In genomic region chrX:12396584-12396983, GRCh38 we compare ENCODE assay signal across 31 cellular contexts.
"Had no signal": no experiment of that assay in that cellular context is flagged by ENCODE, and none has a peak within 500 bp of the region (broad histone marks: within the 10 kb centered on the region; RNA-seq: fewer than 3 reads in every experiment).

No MANE protein-coding gene starts in this region.

- H3K4me3 Mint-ChIP-seq: natural killer cell; nephron; neural progenitor cell; stimulated activated memory B cell treated with anti-CD40 and anti-IgM and Interleukin-4, amounts not matched to agents 10 μg/mL and 1 μg/mL and 100 μg/mL, for 72 hours; stimulated activated naive CD8-positive, alpha-beta T cell treated with anti-CD3 and anti-CD28 coated beads, Interleukin-15, amount 100 ng/mL, for 72 hours; type B pancreatic cell had no signal

- H3K27ac Mint-ChIP-seq: natural killer cell; nephron; neural progenitor cell; progenitor cell of endocrine pancreas; stimulated activated memory B cell treated with anti-CD40 and anti-IgM and Interleukin-4, amounts not matched to agents 10 μg/mL and 1 μg/mL and 100 μg/mL, for 72 hours; stimulated activated naive CD8-positive, alpha-beta T cell treated with anti-CD3 and anti-CD28 coated beads, Interleukin-15, amount 100 ng/mL, for 72 hours; type B pancreatic cell had no signal

- H3K79me2 ChIP-seq: parathyroid adenoma had no signal

- H3K4me2 ChIP-seq: neural progenitor cell, smooth muscle cell had no signal

- H3K9ac ChIP-seq: neural progenitor cell, parathyroid adenoma had no signal

- H3K9me3 ChIP-seq: ovary, psoas muscle, spleen, suprapubic skin, testis, tibial artery, transverse colon, upper lobe of right lung, uterus had no signal

- H3K9me3 Mint-ChIP-seq: natural killer cell; neural progenitor cell; stimulated activated memory B cell treated with anti-CD40 and anti-IgM and Interleukin-4, amounts not matched to agents 10 μg/mL and 1 μg/mL and 100 μg/mL, for 72 hours; stimulated activated naive CD8-positive, alpha-beta T cell treated with anti-CD3 and anti-CD28 coated beads, Interleukin-15, amount 100 ng/mL, for 72 hours; type B pancreatic cell had no signal

- H3K27me3 ChIP-seq: neural progenitor cell, ovary, suprapubic skin, testis, tibial artery, transverse colon, upper lobe of right lung, uterus had no signal

- H3K36me3 Mint-ChIP-seq: natural killer cell; neural progenitor cell; stimulated activated memory B cell treated with anti-CD40 and anti-IgM and Interleukin-4, amounts not matched to agents 10 μg/mL and 1 μg/mL and 100 μg/mL, for 72 hours; type B pancreatic cell had no signal

- H3K4me1 ChIP-seq: neural progenitor cell, parathyroid adenoma, psoas muscle, spleen, suprapubic skin, testis, tibial artery, transverse colon, upper lobe of right lung, uterus had no signal

- H2AFZ ChIP-seq: neural progenitor cell, parathyroid adenoma had no signal

- H3K36me3 ChIP-seq: neural progenitor cell, ovary, spleen, suprapubic skin, tibial artery, transverse colon, upper lobe of right lung, uterus had no signal

- ATAC-seq: natural killer cell; psoas muscle; right cardiac atrium; sciatic nerve; stimulated activated memory B cell treated with anti-CD40 and anti-IgM and Interleukin-4, amounts not matched to agents 10 μg/mL and 1 μg/mL and 100 μg/mL, for 72 hours; stimulated activated naive CD8-positive, alpha-beta T cell treated with anti-CD3 and anti-CD28 coated beads, Interleukin-15, amount 100 ng/mL, for 72 hours; stimulated activated naive CD8-positive, alpha-beta T cell treated with anti-CD3 and anti-CD28 coated beads, Interleukin-15, Interleukin-2, amounts not matched to agents 100 U/mL and 50 U/mL, for 24 hours; upper lobe of right lung had no signal

- H3K4me1 Mint-ChIP-seq: natural killer cell; nephron; neural progenitor cell; stimulated activated memory B cell treated with anti-CD40 and anti-IgM and Interleukin-4, amounts not matched to agents 10 μg/mL and 1 μg/mL and 100 μg/mL, for 72 hours; stimulated activated naive CD8-positive, alpha-beta T cell treated with anti-CD3 and anti-CD28 coated beads, Interleukin-15, amount 100 ng/mL, for 72 hours had no signal

- H3K27ac ChIP-seq: neural progenitor cell, ovary, parathyroid adenoma, psoas muscle, skin epidermis, spleen, suprapubic skin, testis, tibial artery, transverse colon, upper lobe of right lung, uterus had no signal

- H3K4me3 ChIP-seq: neural progenitor cell, ovary, psoas muscle, skin epidermis, smooth muscle cell, spleen, suprapubic skin, testis, tibial artery, transverse colon, upper lobe of right lung, uterus had no signal

- H3K27me3 Mint-ChIP-seq: progenitor cell of endocrine pancreas; stimulated activated memory B cell treated with anti-CD40 and anti-IgM and Interleukin-4, amounts not matched to agents 10 μg/mL and 1 μg/mL and 100 μg/mL, for 72 hours; stimulated activated naive CD8-positive, alpha-beta T cell treated with anti-CD3 and anti-CD28 coated beads, Interleukin-15, amount 100 ng/mL, for 72 hours; type B pancreatic cell had no signal

- DNase-seq: natural killer cell; occipital lobe; ovary; posterior cingulate gyrus; psoas muscle; right cardiac atrium; spleen; stimulated activated CD4-positive, alpha-beta T cell treated with anti-CD3 and anti-CD28 coated beads, Interleukin-12 subunit alpha, Interleukin-12 subunit beta, amount 100 ng/mL, for 4 hours; stimulated activated CD4-positive, alpha-beta T cell treated with anti-CD3 and anti-CD28 coated beads, Interleukin-1b, Interleukin-23, amount 100 ng/mL, for 48 hours; stimulated activated CD4-positive, alpha-beta T cell treated with anti-CD3 and anti-CD28 coated beads, Interleukin-4, amount 100 ng/mL, for 1 hour; stimulated activated CD4-positive, alpha-beta T cell treated with anti-CD3 and anti-CD28 coated beads, Interleukin-4, amount 100 ng/mL, for 4 hours; stimulated activated CD8-positive, alpha-beta memory T cell treated with anti-CD3 and anti-CD28 coated beads, Interleukin-4, amount 100 ng/mL, for 48 hours; stimulated activated naive CD4-positive, alpha-beta T cell; stimulated activated naive CD8-positive, alpha-beta T cell treated with anti-CD3 and anti-CD28 coated beads, Interleukin-15, amount 100 ng/mL, for 72 hours; stimulated activated naive CD8-positive, alpha-beta T cell treated with anti-CD3 and anti-CD28 coated beads, Interleukin-15, Interleukin-2, amounts not matched to agents 100 U/mL and 50 U/mL, for 24 hours; substantia nigra; testis; tibial artery; transverse colon; upper lobe of right lung; uterus had no signal
